Comparison of ENCODE assay signal across 9 cellular contexts in the genomic region with DNA sequence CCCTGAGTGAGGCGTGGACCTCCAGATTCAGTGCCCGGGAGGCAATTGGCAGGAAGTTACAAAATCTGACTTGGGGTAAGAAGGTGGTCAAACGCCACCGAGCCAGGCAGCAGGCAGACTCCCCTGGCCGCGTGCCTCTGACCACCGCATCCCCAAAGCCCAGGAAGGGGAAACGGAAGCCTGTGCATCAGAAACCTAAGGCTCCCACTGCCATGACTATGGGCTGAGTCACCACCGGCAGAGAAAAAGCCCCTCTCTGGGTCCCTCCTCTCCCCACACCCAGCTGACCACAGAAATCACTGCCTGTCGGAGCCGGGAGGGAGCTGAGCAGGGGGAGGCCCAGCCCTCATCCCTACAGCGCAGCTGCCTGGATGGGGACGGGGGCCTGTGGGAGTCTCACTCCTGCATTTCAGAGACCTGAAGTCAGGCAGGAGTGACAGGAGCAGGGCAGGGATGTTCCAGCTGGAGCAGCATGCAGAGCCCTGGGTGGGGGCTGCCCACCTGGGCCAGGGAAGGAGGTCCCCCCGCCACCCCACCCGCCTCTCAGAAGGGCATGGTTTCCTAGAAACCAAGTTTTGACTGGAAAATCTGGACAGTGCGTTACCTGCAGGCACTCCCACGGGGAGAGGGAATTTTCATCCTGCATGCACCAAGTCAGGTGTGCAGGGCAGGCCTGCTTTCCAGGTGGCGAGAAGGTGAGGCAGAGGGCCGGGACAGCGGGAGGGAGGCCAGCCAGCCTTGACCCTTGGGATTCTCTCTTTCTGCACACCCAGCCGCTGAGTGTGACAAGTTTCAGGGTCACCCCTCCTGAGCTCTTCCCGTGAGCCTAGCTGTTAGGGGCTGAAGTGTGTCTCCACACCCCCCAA.
DNase-seq lines count a peak whose midpoint lies in the region; ATAC-seq, FAIRE-seq and TF ChIP-seq lines count a peak whose summit lies in the region.
"Had no signal": no experiment of that assay in that cellular context is flagged by ENCODE, and none has a peak within 500 bp of the region (broad histone marks: within the 10 kb centered on the region; RNA-seq: fewer than 3 reads in every experiment).

No MANE protein-coding gene starts in this region.

- ATAC-seq in HG03135 (IDR thresholded peaks at IDR 0.05; ENCODE audit: unreplicated experiment) = no peak
- ATAC-seq in GM21526 (IDR thresholded peaks at IDR 0.05; ENCODE audit: low FRiP score, unreplicated experiment) = no peak

- H2BK120ac ChIP-seq in trophoblast cell (ENCODE audit: insufficient read depth, low read length, poor library complexity) = peak overlapping the region; percentile 90

- H3K9me3 ChIP-seq in endothelial cell of umbilical vein (replicated peaks; ENCODE audit: control insufficient read depth, insufficient read depth, low read length) = no peaks in the 10 kb centered on the region
- H3K9me3 ChIP-seq in trophoblast cell (ENCODE audit: insufficient read depth, low read depth, low read length) = peaks cover 8% of the 10 kb centered on the region

- H3K79me2 ChIP-seq in endothelial cell of umbilical vein (ENCODE audit: control insufficient read depth, insufficient read depth, low read length) = peaks cover 36% of the 10 kb centered on the region
- H3K79me2 ChIP-seq in trophoblast cell (ENCODE audit: control insufficient read depth, insufficient read depth, low read length, poor library complexity) = peaks cover 21% of the 10 kb centered on the region

- H3K4me1 ChIP-seq in endothelial cell of umbilical vein (ENCODE audit: control insufficient read depth, extremely low read depth, insufficient read depth, low read length) (peaks cover 46% of the 10 kb centered on the region), trophoblast cell (ENCODE audit: control insufficient read depth in 1 of 2, insufficient read depth in 2 of 2, low read length in 2 of 2) (peaks cover 39 to 44% of the 10 kb centered on the region in 2 experiments)

- peak overlapping the region; percentile 85 for H2BK5ac ChIP-seq in trophoblast cell (ENCODE audit: low read depth, low read length, poor library complexity)

- H3K4me2 ChIP-seq in endothelial cell of umbilical vein (ENCODE audit: insufficient read depth, low read length) (peak overlapping the region; percentile 38), trophoblast cell (ENCODE audit: low read length) (no peak overlapping the region)

- TSS peak; percentile 30 for BruUV-seq in endothelial cell of umbilical vein (replicated peaks; lab: Mats Ljungman, UMichigan)

- peak overlapping the region; percentile 77 for H3K27ac Mint-ChIP-seq in T-helper 1 cell treated with Interleukin-12 subunit alpha and Interleukin-12 subunit beta and Interleukin-4 antibody, amounts not matched to agents 30 μg/mL and 1 μg/mL, for 36 hours

- peaks cover 44% of the 10 kb centered on the region for H3K79me1 ChIP-seq in trophoblast cell (ENCODE audit: low read length)

- dilution Hi-C loops in endothelial cell of umbilical vein (cut with MboI; ENCODE audit: extremely low pct_ligation_motif_present, low sequenced_read_pairs) = no loop called here

- H3K9ac ChIP-seq in endothelial cell of umbilical vein (replicated peaks; ENCODE audit: extremely low read depth, insufficient read depth, low read length) = peak overlapping the region; percentile 52
- no peak overlapping the region for H3K9ac ChIP-seq in trophoblast cell (ENCODE audit: low read length)

- TF ChIP-seq POLR2A in endothelial cell of umbilical vein (IDR thresholded peaks at IDR 0.05; ENCODE audit: low read depth, low read length) = no peak

- H4K8ac ChIP-seq in trophoblast cell (ENCODE audit: low read depth, low read length) = peak overlapping the region; percentile 79

- POLR2A ChIA-PET in endothelial cell of umbilical vein (lab: Charles Lee) = interaction anchor here (1.0 to 1.4 kb wide), 3 partner anchors 12 to 59 kb away, joined by 3 to 6 read pairs (median 4); no protein-coding TSS in a partner anchor

- intact Hi-C loops in endothelial cell of umbilical vein (cut with micrococcal nuclease) = loop anchor here (1.0 to 10.0 kb wide), 4 partner anchors 10 to 395 kb away; partner anchors contain the start of genes CDK9 and ST6GALNAC4

- peaks cover 13% of the 10 kb centered on the region for H3K9me3 Mint-ChIP-seq in T-helper 1 cell treated with Interleukin-12 subunit alpha and Interleukin-12 subunit beta and Interleukin-4 antibody, amounts not matched to agents 30 μg/mL and 1 μg/mL, for 36 hours

- DNase-seq in SIG-M5 treated with dmso at 0.1 percent for 504 hours (lab: John Stamatoyannopoulos, UW; ENCODE audit: unreplicated experiment) (peak; percentile 70), SIG-M5 (lab: John Stamatoyannopoulos, UW) (no peak), endothelial cell of umbilical vein (ENCODE audit: low read depth, low spot score) (peak; percentile 95), trophoblast cell (peak; percentile 51 to 54), middle frontal gyrus (ENCODE audit: extremely low spot score, low spot score) (no peak)

- H2AK5ac ChIP-seq in trophoblast cell (ENCODE audit: low read length) = peak overlapping the region; percentile 92

- no peak overlapping the region for H3K4me3 ChIP-seq in endothelial cell of umbilical vein (replicated peaks in 1 of 3; ENCODE audit: insufficient read depth in 1 of 3, low read depth in 1 of 3, low read length in 3 of 3)
- no peak overlapping the region for H3K4me3 ChIP-seq in trophoblast cell (ENCODE audit: low read depth, low read length)

- FAIRE-seq in endothelial cell of umbilical vein (lab: Jason Lieb, UNC) = peak; percentile 99

- no peak overlapping the region for H3K23ac ChIP-seq in trophoblast cell (ENCODE audit: low read length)

- no peak for TF ChIP-seq CTCF in endothelial cell of umbilical vein (IDR thresholded peaks at IDR 0.05; ENCODE audit: extremely low read depth in 1 of 2, insufficient read depth in 1 of 2, low read depth in 1 of 2, low read length in 2 of 2)

- H3K36me3 Mint-ChIP-seq in T-helper 1 cell treated with Interleukin-12 subunit alpha and Interleukin-12 subunit beta and Interleukin-4 antibody, amounts not matched to agents 30 μg/mL and 1 μg/mL, for 36 hours (ENCODE audit: low read depth) = peaks cover 39% of the 10 kb centered on the region

- H3K27ac ChIP-seq in endothelial cell of umbilical vein (ENCODE audit: insufficient read depth, low read depth, low read length) (peak overlapping the region; percentile 99), trophoblast cell (ENCODE audit: low read depth, low read length) (peak overlapping the region; percentile 87)
- H3K27ac ChIP-seq: 22Rv1 had no signal

- H3K9me1 ChIP-seq in endothelial cell of umbilical vein (replicated peaks; ENCODE audit: control insufficient read depth, extremely low read depth, insufficient read depth, low read length) = no peaks in the 10 kb centered on the region

- H3K27me3 Mint-ChIP-seq in T-helper 1 cell treated with Interleukin-12 subunit alpha and Interleukin-12 subunit beta and Interleukin-4 antibody, amounts not matched to agents 30 μg/mL and 1 μg/mL, for 36 hours (ENCODE audit: low read depth) = no peaks in the 10 kb centered on the region

- H4K12ac ChIP-seq in trophoblast cell (ENCODE audit: low read depth, low read length) = no peak overlapping the region

- H3K14ac ChIP-seq in trophoblast cell (ENCODE audit: low read length) = peak overlapping the region; percentile 86

- H4K20me1 ChIP-seq in endothelial cell of umbilical vein (replicated peaks; ENCODE audit: control insufficient read depth, extremely low read depth, insufficient read depth, low read length) = no peaks in the 10 kb centered on the region

- peak overlapping the region; percentile 92 for H2BK12ac ChIP-seq in trophoblast cell (ENCODE audit: low read length)

- H3K4me3 Mint-ChIP-seq in T-helper 1 cell treated with Interleukin-12 subunit alpha and Interleukin-12 subunit beta and Interleukin-4 antibody, amounts not matched to agents 30 μg/mL and 1 μg/mL, for 36 hours = no peak overlapping the region

- H2AFZ ChIP-seq in endothelial cell of umbilical vein (ENCODE audit: low read depth, low read length) = no peak overlapping the region
- H2AFZ ChIP-seq in trophoblast cell (ENCODE audit: insufficient read depth, low read length, poor library complexity) = no peak overlapping the region

- H3K36me3 ChIP-seq in endothelial cell of umbilical vein (ENCODE audit: control insufficient read depth in 2 of 2, extremely low read depth in 1 of 2, insufficient read depth in 2 of 2, low read length in 2 of 2) (peaks cover 22 to 30% of the 10 kb centered on the region in 2 experiments), trophoblast cell (ENCODE audit: control insufficient read depth in 1 of 2, insufficient read depth in 2 of 2, low read length in 2 of 2) (peaks cover 57 to 63% of the 10 kb centered on the region in 2 experiments)

- peak overlapping the region; percentile 74 for H3K18ac ChIP-seq in trophoblast cell (ENCODE audit: low read length)

- CTCF ChIA-PET in endothelial cell of umbilical vein (lab: Charles Lee) = interaction anchor here (0.7 to 2.4 kb wide), 11 partner anchors 9 to 215 kb away, joined by 3 to 12 read pairs (median 4); partner anchors contain the start of gene TOR2A

- no CpG with 5 or more reads among the region's 22 CpGs for WGBS in trophoblast cell (ENCODE audit: extremely low coverage, insufficient coverage, insufficient read length)

- H3K27me3 ChIP-seq in endothelial cell of umbilical vein (ENCODE audit: control insufficient read depth in 2 of 2, insufficient read depth in 2 of 2, low read length in 2 of 2) = no peaks in the 10 kb centered on the region
- no peaks in the 10 kb centered on the region for H3K27me3 ChIP-seq in trophoblast cell (ENCODE audit: insufficient read depth, low read length)

- H4K91ac ChIP-seq in trophoblast cell (ENCODE audit: low read depth, low read length) = peak overlapping the region; percentile 81

- H3K4ac ChIP-seq in trophoblast cell (ENCODE audit: low read depth, low read length) = peak overlapping the region; percentile 62

- peaks cover 2% of the 10 kb centered on the region for H3K4me1 Mint-ChIP-seq in T-helper 1 cell treated with Interleukin-12 subunit alpha and Interleukin-12 subunit beta and Interleukin-4 antibody, amounts not matched to agents 30 μg/mL and 1 μg/mL, for 36 hours (ENCODE audit: low read depth)

TF ChIP-seq in endothelial cell of umbilical vein, 7 proteins besides CTCF, POLR2A, EP300 and RAD21 (continues in another document):
- TF ChIP-seq MYC (IDR thresholded peaks at IDR 0.05; ENCODE audit: low read depth, low read length) (peak; percentile 33), GATA2 (IDR thresholded peaks at IDR 0.05; ENCODE audit: insufficient read depth, insufficient read length, low read depth, low read length) (peak; percentile 52), EZH2 (IDR thresholded peaks at IDR 0.05; ENCODE audit: borderline replicate concordance, low read depth, low read length, severe bottlenecking) (no peak), POLR2AphosphoS5 (IDR thresholded peaks at IDR 0.05; ENCODE audit: insufficient read depth, low read depth, low read length) (peak; percentile 96), JUN (IDR thresholded peaks at IDR 0.05; ENCODE audit: borderline replicate concordance, insufficient read depth, insufficient read length, low read depth) (peak; percentile 93), MAX (IDR thresholded peaks at IDR 0.05; ENCODE audit: insufficient read depth, insufficient read length) (peak; percentile 76)

Comparison
In these comparisons a context has a peak if more than half of its experiments do, and no peak if none do; other contexts are left out.
1. DNase-seq: peak in SIG-M5 treated with dmso at 0.1 percent for 504 hours (single experiment), endothelial cell of umbilical vein (single experiment) and trophoblast cell (2 of 2); none in SIG-M5 (single experiment) and middle frontal gyrus (single experiment).